ENCODE assay signal across 1 cellular context in genomic region chr14:102819176-102819628, GRCh38.
TF ChIP-seq lines count a peak whose summit lies in the region.

No MANE protein-coding gene starts in this region.

TF ChIP-seq in GM12878, 131 proteins besides CTCF, POLR2A, EP300 and RAD21 (continued from another document and continues in another):
- TF ChIP-seq ZNF592 (IDR thresholded peaks at IDR 0.05) (no peak), ZNF622 (IDR thresholded peaks at IDR 0.05) (no peak), NRF1 (conservative IDR thresholded peaks at IDR 0.05; ENCODE audit: low read depth, low read length) (no peak), MYB (IDR thresholded peaks at IDR 0.05; ENCODE audit: borderline replicate concordance, low read depth, low read length) (no peak), BACH1 (IDR thresholded peaks at IDR 0.05; ENCODE audit: borderline replicate concordance) (peak; percentile 85; the same call in 1 of the 2 replicates), CUX1 (IDR thresholded peaks at IDR 0.05; ENCODE audit: insufficient replicate concordance, low read depth, low read length) (peak; percentile 71), E4F1 (IDR thresholded peaks at IDR 0.05; ENCODE audit: borderline replicate concordance, partially characterized antibody) (no peak), PRDM15 (CRISPR knock-in tag; IDR thresholded peaks at IDR 0.05) (no peak), CHD1 (IDR thresholded peaks at IDR 0.05; ENCODE audit: low read depth, low read length) (no peak; the same call in 1 of the 2 replicates), IRF4 (IDR thresholded peaks at IDR 0.05; ENCODE audit: low read depth, low read length) (0 out of 2 replicates have a peak, but pooled peaks have one; percentile 17), MYC (IDR thresholded peaks at IDR 0.05; ENCODE audit: insufficient read depth, insufficient read length, insufficient replicate concordance, low read length, severe bottlenecking) (no peak), ESRRA (IDR thresholded peaks at IDR 0.05; ENCODE audit: low read length) (no peak), TBL1XR1 (IDR thresholded peaks at IDR 0.05; ENCODE audit: low read depth, low read length) (peak; percentile 88; the same call in 1 of the 2 replicates), CBX5 (IDR thresholded peaks at IDR 0.05; ENCODE audit: low read depth) (no peak), MLLT1 (IDR thresholded peaks at IDR 0.05) (peak; percentile 83), BCL3 (IDR thresholded peaks at IDR 0.05; ENCODE audit: borderline replicate concordance, insufficient read depth, low read depth, low read length, poor library complexity, severe bottlenecking) (peak; percentile 79), ETV6 (conservative IDR thresholded peaks at IDR 0.05 in 1 of 2, IDR thresholded peaks at IDR 0.05 in 1 of 2; ENCODE audit: borderline replicate concordance in 1 of 2, low read depth in 1 of 2) (peak in 1 of 2 experiments; percentile 50; a peak in 1 of 4 replicates), TCF12 (IDR thresholded peaks at IDR 0.05; ENCODE audit: low read depth, low read length) (peak; percentile 89), PAX5 (IDR thresholded peaks at IDR 0.05; ENCODE audit: borderline replicate concordance, low read depth, low read length) (peak; percentile 90), SIX5 (IDR thresholded peaks at IDR 0.05; ENCODE audit: low read depth, low read length, severe bottlenecking) (no peak), EED (IDR thresholded peaks at IDR 0.05; ENCODE audit: low read depth) (peak; percentile 97), SMARCA5 (IDR thresholded peaks at IDR 0.05) (no peak), STAT1 (conservative IDR thresholded peaks at IDR 0.05) (no peak), SREBF2 (IDR thresholded peaks at IDR 0.05; ENCODE audit: low read length) (no peak), ATF3 (IDR thresholded peaks at IDR 0.05; ENCODE audit: borderline replicate concordance, extremely low read depth, low read depth, low read length) (no peak), POU2F2 (IDR thresholded peaks at IDR 0.05; ENCODE audit: borderline replicate concordance, low read depth, low read length) (peak; percentile 72; the same call in 2 of the 3 replicates), TCF7 (IDR thresholded peaks at IDR 0.05; ENCODE audit: borderline replicate concordance) (no peak), ZNF207 (IDR thresholded peaks at IDR 0.05; ENCODE audit: borderline replicate concordance) (no peak), POLR2AphosphoS2 (IDR thresholded peaks at IDR 0.05; ENCODE audit: low read depth, low read length) (no peak; the same call in 1 of the 2 replicates), FOXM1 (IDR thresholded peaks at IDR 0.05; ENCODE audit: low read depth, low read length) (peak; percentile 90), E2F8 (IDR thresholded peaks at IDR 0.05; ENCODE audit: low read depth, partially characterized antibody) (peak; percentile 55), EZH2 (IDR thresholded peaks at IDR 0.05; ENCODE audit: borderline replicate concordance, control insufficient read depth, low read depth, low read length) (no peak), ZNF24 (IDR thresholded peaks at IDR 0.05) (peak; percentile 91), NBN (IDR thresholded peaks at IDR 0.05) (peak; percentile 94), HCFC1 (IDR thresholded peaks at IDR 0.05; ENCODE audit: low read length) (no peak), SMAD1 (IDR thresholded peaks at IDR 0.05; ENCODE audit: low read depth, partially characterized antibody) (peak; percentile 54)
